In the genomic region with DNA sequence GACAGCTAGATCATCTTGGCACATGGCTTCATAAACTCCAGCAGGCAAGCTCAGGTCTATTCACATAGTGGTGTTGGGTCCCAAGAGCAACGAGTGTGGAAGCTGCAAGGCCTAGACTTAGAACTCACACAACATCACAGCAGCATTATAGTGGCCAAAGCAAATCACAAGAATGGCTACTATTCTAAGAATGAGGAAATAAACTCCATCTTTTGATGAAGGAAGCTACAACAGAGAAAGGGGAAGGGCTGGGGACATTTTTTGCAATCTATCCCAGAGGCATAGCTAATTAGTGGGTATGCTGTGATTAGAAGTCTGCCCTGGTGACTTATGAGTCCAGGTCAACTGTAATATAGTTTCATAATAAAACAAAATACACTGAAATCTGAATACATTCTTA, we compare ENCODE assay signal across 18 cellular contexts. TPM values are rescaled to one million over a fixed set of nuclear protein-coding genes. Genes with fewer than 3 reads are reported as not detected.
DNase-seq lines count a peak whose midpoint lies in the region; FAIRE-seq and TF ChIP-seq lines count a peak whose summit lies in the region.
"Had no signal": no experiment of that assay in that cellular context is flagged by ENCODE, and none has a peak within 500 bp of the region (broad histone marks: within the 10 kb centered on the region; RNA-seq: fewer than 3 reads in every experiment).

No MANE protein-coding gene starts in this region.

- H3F3A ChIP-seq in PC-9 (ENCODE audit: insufficient read depth, low read depth), result no peaks in the 10 kb centered on the region

- POLR2A ChIA-PET in PC-9 (lab: Charles Lee; ENCODE audit: unreplicated experiment), result interaction anchor here (0.5 kb wide), 1 partner anchor 39 kb away, joined by 4 read pairs; no protein-coding TSS in a partner anchor

- H3K9me3 ChIP-seq in PC-9 (ENCODE audit: insufficient read depth, low read depth), result no peaks in the 10 kb centered on the region
- H3K9me3 ChIP-seq: HAP-1 had no signal

- H3K4me1 Mint-ChIP-seq in Calu3 (ENCODE audit: low read depth, unreplicated experiment) (peaks cover 18% of the 10 kb centered on the region), mesothelial cell of epicardium (peaks cover 4% of the 10 kb centered on the region)
- H3K4me1 Mint-ChIP-seq: B cell, IgD-negative memory B cell had no signal

- peak; percentile 40 for FAIRE-seq in HTR-8/SVneo (lab: Jason Lieb, UNC)
- FAIRE-seq: D721Med, GM12892 had no signal

- no TSS peak for BruUV-seq in Calu3 (replicated peaks; lab: Mats Ljungman, UMichigan)
- BruUV-seq in PC-9 (replicated peaks; lab: Mats Ljungman, UMichigan), result no TSS peak

- H3K4me3 ChIP-seq in PC-9, result no peak overlapping the region
- H3K4me3 ChIP-seq: BLaER1 treated with 17β-estradiol and CSF1 and Interleukin-3, amounts not matched to agents 10 nM and 100 nM; HAP-1 had no signal

- H3K9me2 ChIP-seq in PC-9 (ENCODE audit: insufficient read depth), result no peaks in the 10 kb centered on the region

- intact Hi-C loops in Calu3 (cut with micrococcal nuclease; ENCODE audit: unreplicated experiment), result loop anchor here (5.0 kb wide), 1 partner anchor 105 kb away; no protein-coding TSS in a partner anchor
- intact Hi-C loops in PC-9 (cut with micrococcal nuclease; ENCODE audit: unreplicated experiment), result loop anchor here (1.0 kb wide), 1 partner anchor 39 kb away; no protein-coding TSS in a partner anchor
- intact Hi-C loops in cardiac septum (cut with DNase I), result no loop called here

- 0 out of 2 replicates have a peak overlapping the region, but pooled peaks have one; percentile 70 for H2AFZ ChIP-seq in PC-9

- H3K79me2 ChIP-seq in PC-9 (ENCODE audit: low read depth), result no peaks in the 10 kb centered on the region

- no peaks in the 10 kb centered on the region for H3K27me3 Mint-ChIP-seq in Calu3 (ENCODE audit: unreplicated experiment)
- H3K27me3 Mint-ChIP-seq in mesothelial cell of epicardium (ENCODE audit: low read depth), result no peaks in the 10 kb centered on the region
- H3K27me3 Mint-ChIP-seq: B cell had no signal

- CTCF ChIA-PET in Calu3 (lab: Charles Lee) (interaction anchor here (0.5 to 0.6 kb wide), 2 partner anchors 17 to 296 kb away, joined by 3 to 7 read pairs; no protein-coding TSS in a partner anchor), PC-9 (lab: Charles Lee) (no interaction called here)

- H3K4me3 Mint-ChIP-seq in Calu3 (ENCODE audit: low read depth, unreplicated experiment) (no peak overlapping the region), mesothelial cell of epicardium (no peak overlapping the region)
- H3K4me3 Mint-ChIP-seq: B cell; CD8-positive, alpha-beta T cell; IgD-negative memory B cell had no signal

- H3K36me3 ChIP-seq in PC-9 (ENCODE audit: low read depth), result no peaks in the 10 kb centered on the region
- H3K36me3 ChIP-seq: BLaER1 treated with 17β-estradiol and CSF1 and Interleukin-3, amounts not matched to agents 10 nM and 100 nM; HAP-1 had no signal

- DNase-seq in Calu3 (no peak), HTR-8/SVneo (ENCODE audit: insufficient read length, low spot score) (no peak), PC-9 (peak in 1 of 2 experiments; percentile 62), mesothelial cell of epicardium (ENCODE audit: low spot score in 2 of 2, unreplicated experiment in 2 of 2) (no peak), HCEC 1CT (no peak), cardiac septum (ENCODE audit: low spot score) (no peak), NCI-H146 (lab: John Stamatoyannopoulos, UW) (no peak)
- no peak for DNase-seq in activated CD4-positive, alpha-beta T cell treated with anti-CD3 and anti-CD28 coated beads for 1 hour
- DNase-seq: CD8-positive, alpha-beta T cell; GDM1; KG1 had no signal

- H3K27ac Mint-ChIP-seq in Calu3 (ENCODE audit: unreplicated experiment) (peak overlapping the region; percentile 33), mesothelial cell of epicardium (peak overlapping the region; percentile 36)
- H3K27ac Mint-ChIP-seq: B cell; CD8-positive, alpha-beta T cell; IgD-negative memory B cell had no signal

- no peaks in the 10 kb centered on the region for H3K27me3 ChIP-seq in PC-9 (ENCODE audit: insufficient read depth, low read depth)
- H3K27me3 ChIP-seq: BLaER1 treated with 17β-estradiol and CSF1 and Interleukin-3, amounts not matched to agents 10 nM and 100 nM had no signal

- TF ChIP-seq CTCF in Calu3 (IDR thresholded peaks at IDR 0.05; ENCODE audit: unreplicated experiment) (no peak), PC-9 (conservative IDR thresholded peaks at IDR 0.05) (no peak), mesothelial cell of epicardium (IDR thresholded peaks at IDR 0.05; ENCODE audit: unreplicated experiment) (no peak)

- H3K4me2 ChIP-seq in PC-9, result 0 out of 2 replicates have a peak overlapping the region, but pooled peaks have one; percentile 14

- no peaks in the 10 kb centered on the region for H3K36me3 Mint-ChIP-seq in Calu3 (ENCODE audit: insufficient read depth, unreplicated experiment)
- H3K36me3 Mint-ChIP-seq in mesothelial cell of epicardium, result no peaks in the 10 kb centered on the region
- H3K36me3 Mint-ChIP-seq: CD8-positive, alpha-beta T cell had no signal

- no peaks in the 10 kb centered on the region for H3K9me3 Mint-ChIP-seq in Calu3 (ENCODE audit: low read depth, unreplicated experiment)
- H3K9me3 Mint-ChIP-seq in mesothelial cell of epicardium, result peaks cover 27% of the 10 kb centered on the region
- H3K9me3 Mint-ChIP-seq: CD8-positive, alpha-beta T cell had no signal

- peaks cover 14% of the 10 kb centered on the region; the same call in 1 of the 2 replicates for H3K4me1 ChIP-seq in PC-9 (replicated peaks; ENCODE audit: insufficient read depth)

- H4K20me1 ChIP-seq in PC-9 (ENCODE audit: insufficient read depth), result no peaks in the 10 kb centered on the region
- H4K20me1 ChIP-seq: BLaER1 treated with 17β-estradiol and CSF1 and Interleukin-3, amounts not matched to agents 10 nM and 100 nM had no signal

- H3K27ac ChIP-seq in PC-9, result no peak overlapping the region
- H3K27ac ChIP-seq: BLaER1 treated with 17β-estradiol and CSF1 and Interleukin-3, amounts not matched to agents 10 nM and 100 nM; HL-60 had no signal

RNA-seq across cellular contexts. Expression of gene TAB3, which starts 42.9 kb away (rescaled TPM):
- total RNA-seq in Calu3 (2022), result 30.9 and 32.9 TPM in 2 replicates
- 46.7 and 50.8 TPM in 2 replicates for total RNA-seq in PC-9 (2021)
- 28.3 to 28.9 TPM (median 28.7 TPM) in 3 replicates for total RNA-seq in mesothelial cell of epicardium
- total RNA-seq in cardiac septum, result 16.1 TPM
